Comparison of ENCODE assay signal across 8 cellular contexts in the genomic region with DNA sequence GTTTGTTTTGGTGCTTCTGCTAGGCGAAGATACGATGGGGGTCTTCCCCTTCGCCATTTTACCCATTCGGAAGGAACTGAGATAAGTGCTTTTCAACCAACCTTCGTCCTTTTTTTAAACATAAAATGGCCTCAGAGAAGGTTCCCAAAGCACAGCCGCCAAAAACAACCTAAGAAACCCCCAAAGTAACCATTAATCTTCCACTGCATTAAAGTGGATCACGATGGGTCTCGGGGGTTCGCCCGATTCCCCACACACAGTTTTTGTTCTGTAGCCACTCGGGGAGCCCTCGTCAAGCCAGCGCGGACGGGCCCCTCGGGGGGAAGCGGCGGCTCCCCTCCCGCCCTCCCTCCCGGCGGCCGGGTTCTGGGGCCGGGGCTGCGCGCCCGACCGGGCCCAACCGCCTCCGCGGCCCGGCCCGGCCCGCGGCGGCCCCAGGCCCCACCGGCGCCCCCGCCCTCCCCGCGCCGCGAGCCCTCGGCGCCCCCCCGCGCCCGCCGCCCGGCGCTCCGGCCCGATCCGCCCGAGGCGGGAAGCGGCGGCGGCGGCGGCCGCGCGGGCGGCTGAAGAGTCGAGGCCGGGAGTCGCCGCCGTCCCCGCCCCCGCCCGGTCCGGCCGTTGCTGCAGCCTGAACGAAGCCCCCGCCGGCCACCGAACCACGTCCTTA. TPM values are rescaled to one million over a fixed set of nuclear protein-coding genes. Genes with fewer than 3 reads are reported as not detected.
DNase-seq lines count a peak whose midpoint lies in the region; ATAC-seq and TF ChIP-seq lines count a peak whose summit lies in the region.

No MANE protein-coding gene starts in this region.

- intact Hi-C loops in activated CD8-positive, alpha-beta T cell treated with anti-CD3 and anti-CD28 coated beads for 36 hours (cut with micrococcal nuclease) = loop anchor here (5.0 kb wide), 1 partner anchor 252 kb away; no protein-coding TSS in a partner anchor
- intact Hi-C loops in stomach (cut with DNase I; ENCODE audit: low total_unique reads) = no loop called here

- H3K4me3 Mint-ChIP-seq in activated CD8-positive, alpha-beta T cell treated with anti-CD3 and anti-CD28 coated beads for 36 hours = peak overlapping the region; percentile 92
- H3K4me3 Mint-ChIP-seq in effector memory CD8-positive, alpha-beta T cell = peak overlapping the region; percentile 99
- peak overlapping the region; percentile 100 for H3K4me3 Mint-ChIP-seq in mesothelial cell of epicardium

- H3K36me3 ChIP-seq in stomach = peaks cover 10 to 16% (median 13%) of the 10 kb centered on the region in 4 donors

- H3K4me1 Mint-ChIP-seq in activated CD8-positive, alpha-beta T cell treated with anti-CD3 and anti-CD28 coated beads for 36 hours (ENCODE audit: low read depth) = peaks cover 30% of the 10 kb centered on the region
- H3K4me1 Mint-ChIP-seq in effector memory CD8-positive, alpha-beta T cell (ENCODE audit: low read depth in 2 of 2) = peaks cover 13 to 20% of the 10 kb centered on the region in 2 donors
- peaks cover 24% of the 10 kb centered on the region for H3K4me1 Mint-ChIP-seq in mesothelial cell of epicardium

- no peaks in the 10 kb centered on the region for H3K9me3 ChIP-seq in stomach

- peaks cover 2% of the 10 kb centered on the region for H3K9me3 Mint-ChIP-seq in activated CD8-positive, alpha-beta T cell treated with anti-CD3 and anti-CD28 coated beads for 36 hours
- H3K9me3 Mint-ChIP-seq in effector memory CD8-positive, alpha-beta T cell = peaks cover 0 to 2% of the 10 kb centered on the region in 2 donors
- H3K9me3 Mint-ChIP-seq in mesothelial cell of epicardium = no peaks in the 10 kb centered on the region

- H3K36me3 Mint-ChIP-seq in activated CD8-positive, alpha-beta T cell treated with anti-CD3 and anti-CD28 coated beads for 36 hours (ENCODE audit: low read depth) = peaks cover 19% of the 10 kb centered on the region
- H3K36me3 Mint-ChIP-seq in effector memory CD8-positive, alpha-beta T cell (ENCODE audit: insufficient read depth) = peaks cover 55% of the 10 kb centered on the region
- peaks cover 8% of the 10 kb centered on the region for H3K36me3 Mint-ChIP-seq in mesothelial cell of epicardium

- H3K27me3 ChIP-seq in stomach = no peaks in the 10 kb centered on the region

- H3K27ac ChIP-seq in stomach = peak overlapping the region; percentile 88 to 99 (median 98)

- DNase-seq in DMS53 (lab: John Stamatoyannopoulos, UW) = peak; percentile 36
- no peak for DNase-seq in DMS53 treated with DMSO at 0.1 percent for 48 hours (lab: John Stamatoyannopoulos, UW; ENCODE audit: unreplicated experiment)
- DNase-seq in NCI-H1694 treated with DMSO at 0.1 percent for 48 hours (lab: John Stamatoyannopoulos, UW) = peak; percentile 92
- peak; percentile 42 for DNase-seq in activated CD8-positive, alpha-beta T cell treated with anti-CD3 and anti-CD28 coated beads for 36 hours
- DNase-seq in effector memory CD8-positive, alpha-beta T cell = peak; percentile 34 to 58 (median 41)
- DNase-seq in mesothelial cell of epicardium (ENCODE audit: low spot score in 2 of 2, unreplicated experiment in 2 of 2) = peak; percentile 34 to 59
- DNase-seq in stomach = peak; percentile 43
- no peak for DNase-seq in 8988T

- no peak for ATAC-seq in activated CD8-positive, alpha-beta T cell treated with anti-CD3 and anti-CD28 coated beads for 36 hours
- ATAC-seq in effector memory CD8-positive, alpha-beta T cell (replicated peaks) = peak; percentile 9

- TF ChIP-seq EP300 in stomach (IDR thresholded peaks at IDR 0.05) = no peak

- no peak for TF ChIP-seq CTCF in activated CD8-positive, alpha-beta T cell treated with anti-CD3 and anti-CD28 coated beads for 36 hours (IDR thresholded peaks at IDR 0.05)
- no peak for TF ChIP-seq CTCF in mesothelial cell of epicardium (IDR thresholded peaks at IDR 0.05; ENCODE audit: unreplicated experiment)
- no peak for TF ChIP-seq CTCF in stomach (IDR thresholded peaks at IDR 0.05)

- CTCF ChIA-PET in activated CD8-positive, alpha-beta T cell treated with anti-CD3 and anti-CD28 coated beads for 36 hours (lab: Charles Lee) = no interaction called here

- no peak for TF ChIP-seq POLR2A in stomach (IDR thresholded peaks at IDR 0.05)

- WGBS in stomach, 5 donors = 0 to 1% (median 1%) methylated on average over 35 to 73 of the region's 79 CpGs

- no peaks in the 10 kb centered on the region for H3K27me3 Mint-ChIP-seq in activated CD8-positive, alpha-beta T cell treated with anti-CD3 and anti-CD28 coated beads for 36 hours
- no peaks in the 10 kb centered on the region for H3K27me3 Mint-ChIP-seq in effector memory CD8-positive, alpha-beta T cell
- H3K27me3 Mint-ChIP-seq in mesothelial cell of epicardium (ENCODE audit: low read depth) = no peaks in the 10 kb centered on the region

- H3K4me1 ChIP-seq in stomach = peaks cover 13 to 56% (median 29%) of the 10 kb centered on the region in 4 donors

- peak overlapping the region; percentile 98 for H3K27ac Mint-ChIP-seq in activated CD8-positive, alpha-beta T cell treated with anti-CD3 and anti-CD28 coated beads for 36 hours
- H3K27ac Mint-ChIP-seq in effector memory CD8-positive, alpha-beta T cell = peak overlapping the region; percentile 98 to 100
- H3K27ac Mint-ChIP-seq in mesothelial cell of epicardium = peak overlapping the region; percentile 100

- POLR2A ChIA-PET in activated CD8-positive, alpha-beta T cell treated with anti-CD3 and anti-CD28 coated beads for 36 hours (lab: Charles Lee) = interaction anchor here (1.1 to 2.1 kb wide), 6 partner anchors 36 to 279 kb away, joined by 3 to 8 read pairs (median 4); partner anchors contain the start of gene CEP128

- peak overlapping the region; percentile 57 to 87 (median 72) for H3K4me3 ChIP-seq in stomach

RNA-seq across cellular contexts. Expression of gene GTF2A1, which starts 0.8 kb away (rescaled TPM):
- 10 to 100 TPM; 34.3 to 35.9 TPM for total RNA-seq in activated CD8-positive, alpha-beta T cell treated with anti-CD3 and anti-CD28 coated beads for 36 hours
- total RNA-seq in mesothelial cell of epicardium (29.0 to 31.1 TPM (median 30.5 TPM) in 3 replicates), stomach (10 to 100 TPM in 3 of 5 donors, 1 to 10 TPM in 2; 2.0 to 73.5 (median 10.7) TPM)
- 1 to 10 TPM; 4.7 to 7.9 (median 5.4) TPM for polyA plus RNA-seq in stomach

Comparison
In these comparisons a context has a peak if more than half of its experiments do, and no peak if none do; other contexts are left out.
1. DNase-seq: peak in DMS53 (single experiment), NCI-H1694 treated with DMSO at 0.1 percent for 48 hours (single experiment), activated CD8-positive, alpha-beta T cell treated with anti-CD3 and anti-CD28 coated beads for 36 hours (single experiment), effector memory CD8-positive, alpha-beta T cell (3 of 3), mesothelial cell of epicardium (2 of 2) and stomach (single experiment); none in DMS53 treated with DMSO at 0.1 percent for 48 hours (single experiment) and 8988T (single experiment).
2. Peak in every context shown above with its lines, with median percentiles within 50 percentile points of each other: H3K27ac Mint-ChIP-seq and H3K4me3 Mint-ChIP-seq.